ENCODE assay signal across 20 cellular contexts in genomic region chr6:310671-311070, GRCh38. TPM values are rescaled to one million over a fixed set of nuclear protein-coding genes. Genes with fewer than 3 reads are reported as not detected.
DNase-seq lines count a peak whose midpoint lies in the region; ATAC-seq and TF ChIP-seq lines count a peak whose summit lies in the region.
"Had no signal": no experiment of that assay in that cellular context is flagged by ENCODE, and none has a peak within 500 bp of the region (broad histone marks: within the 10 kb centered on the region; RNA-seq: fewer than 3 reads in every experiment).

No MANE protein-coding gene starts in this region.

- H3K27ac ChIP-seq in HEK293 (ENCODE audit: extremely low read depth, low read depth, low read length) = no peak overlapping the region
- H3K27ac ChIP-seq: C4-2B, GM23248 had no signal

- H3K4me3 Mint-ChIP-seq in CD14-positive monocyte (no peak overlapping the region), activated B cell treated with CpG ODN at 0.5 μM for 24 hours (no peak overlapping the region), T-helper 17 cell (no peak overlapping the region)
- H3K4me3 Mint-ChIP-seq in dendritic cell treated with granulocyte-macrophage colony-stimulating factor and Interleukin-4, amounts not matched to agents 40 ng/mL and 50 ng/mL, for 4 days = no peak overlapping the region
- H3K4me3 Mint-ChIP-seq: CD4-positive, alpha-beta T cell; CD8-positive, alpha-beta memory T cell had no signal

- peaks cover 3% of the 10 kb centered on the region for H3K4me1 ChIP-seq in HEK293 (ENCODE audit: control insufficient read depth, insufficient read depth, low read length)

- H3K4me3 ChIP-seq in HEK293 (ENCODE audit: low read depth, low read length) = no peak overlapping the region
- H3K4me3 ChIP-seq: BLaER1, GM23248 had no signal

- intact Hi-C loops in CD14-positive monocyte (cut with micrococcal nuclease) = no loop called here
- intact Hi-C loops in activated B cell treated with CpG ODN at 0.5 μM for 24 hours (cut with micrococcal nuclease) = no loop called here
- intact Hi-C loops in dendritic cell treated with granulocyte-macrophage colony-stimulating factor and Interleukin-4, amounts not matched to agents 40 ng/mL and 50 ng/mL, for 4 days (cut with micrococcal nuclease) = no loop called here

- CTCF ChIA-PET in HEK293 (lab: Yijun Ruan, JAX) (interaction anchor here (1.0 kb wide), 1 partner anchor 122 kb away, joined by 5 read pairs; no protein-coding TSS in a partner anchor), activated B cell treated with CpG ODN at 0.5 μM for 24 hours (lab: Charles Lee) (interaction anchor here (0.8 to 1.6 kb wide), 2 partner anchors 11 to 21 kb away, joined by 3 read pairs; no protein-coding TSS in a partner anchor)

- ATAC-seq in activated B cell treated with CpG ODN at 0.5 μM for 24 hours (ENCODE audit: low read depth) (no peak), HG02852 (IDR thresholded peaks at IDR 0.05; ENCODE audit: unreplicated experiment) (no peak), T-helper 17 cell (no peak)

- H3K27me3 Mint-ChIP-seq in CD14-positive monocyte (ENCODE audit: low read depth in 3 of 3) = peaks cover 0 to 2% (median 1%) of the 10 kb centered on the region in 3 donors
- H3K27me3 Mint-ChIP-seq in activated B cell treated with CpG ODN at 0.5 μM for 24 hours = no peaks in the 10 kb centered on the region
- no peaks in the 10 kb centered on the region for H3K27me3 Mint-ChIP-seq in dendritic cell treated with granulocyte-macrophage colony-stimulating factor and Interleukin-4, amounts not matched to agents 40 ng/mL and 50 ng/mL, for 4 days
- no peaks in the 10 kb centered on the region for H3K27me3 Mint-ChIP-seq in T-helper 17 cell
- H3K27me3 Mint-ChIP-seq: CD4-positive, alpha-beta T cell; CD8-positive, alpha-beta memory T cell had no signal

- no peaks in the 10 kb centered on the region for H3K36me3 ChIP-seq in HEK293 (ENCODE audit: control insufficient read depth in 2 of 2, insufficient read depth in 1 of 2, low read length in 2 of 2)

- TF ChIP-seq CTCF in CD14-positive monocyte (IDR thresholded peaks at IDR 0.05) = no peak
- TF ChIP-seq CTCF in HEK293 (tag by site-specific recombination; IDR thresholded peaks at IDR 0.05) = no peak
- TF ChIP-seq CTCF in activated B cell treated with CpG ODN at 0.5 μM for 24 hours (IDR thresholded peaks at IDR 0.05) = no peak

- H3K36me3 Mint-ChIP-seq in CD14-positive monocyte = peaks cover 25 to 29% of the 10 kb centered on the region in 2 donors
- peaks cover 55% of the 10 kb centered on the region for H3K36me3 Mint-ChIP-seq in activated B cell treated with CpG ODN at 0.5 μM for 24 hours (ENCODE audit: low read depth)
- peaks cover 37% of the 10 kb centered on the region for H3K36me3 Mint-ChIP-seq in dendritic cell treated with granulocyte-macrophage colony-stimulating factor and Interleukin-4, amounts not matched to agents 40 ng/mL and 50 ng/mL, for 4 days (ENCODE audit: low read depth)
- H3K36me3 Mint-ChIP-seq in T-helper 17 cell (ENCODE audit: low read depth) = no peaks in the 10 kb centered on the region

- peak overlapping the region; percentile 83 to 97 (median 92) for H3K27ac Mint-ChIP-seq in CD14-positive monocyte
- H3K27ac Mint-ChIP-seq in activated B cell treated with CpG ODN at 0.5 μM for 24 hours = peak overlapping the region; percentile 90
- H3K27ac Mint-ChIP-seq in dendritic cell treated with granulocyte-macrophage colony-stimulating factor and Interleukin-4, amounts not matched to agents 40 ng/mL and 50 ng/mL, for 4 days = peak overlapping the region; percentile 93
- H3K27ac Mint-ChIP-seq in T-helper 17 cell = no peak overlapping the region
- H3K27ac Mint-ChIP-seq: CD4-positive, alpha-beta T cell had no signal

- H3K9me3 Mint-ChIP-seq in CD14-positive monocyte (peaks cover 0 to 19% (median 0%) of the 10 kb centered on the region in 7 donors), activated B cell treated with CpG ODN at 0.5 μM for 24 hours (peaks cover 2% of the 10 kb centered on the region)
- H3K9me3 Mint-ChIP-seq in dendritic cell treated with granulocyte-macrophage colony-stimulating factor and Interleukin-4, amounts not matched to agents 40 ng/mL and 50 ng/mL, for 4 days = no peaks in the 10 kb centered on the region
- H3K9me3 Mint-ChIP-seq: CD4-positive, alpha-beta T cell had no signal

- H3K9me3 ChIP-seq in HEK293 (ENCODE audit: control insufficient read depth, insufficient read depth, low read depth, low read length) (no peaks in the 10 kb centered on the region), T-helper 17 cell (ENCODE audit: control insufficient read depth, low read length, poor library complexity, severe bottlenecking) (no peaks in the 10 kb centered on the region)
- H3K9me3 ChIP-seq: BLaER1 had no signal

- H3K4me1 Mint-ChIP-seq in CD14-positive monocyte = peaks cover 55% of the 10 kb centered on the region
- H3K4me1 Mint-ChIP-seq in activated B cell treated with CpG ODN at 0.5 μM for 24 hours = peaks cover 77% of the 10 kb centered on the region
- H3K4me1 Mint-ChIP-seq in dendritic cell treated with granulocyte-macrophage colony-stimulating factor and Interleukin-4, amounts not matched to agents 40 ng/mL and 50 ng/mL, for 4 days (ENCODE audit: low read depth) = peaks cover 72% of the 10 kb centered on the region
- peaks cover 10% of the 10 kb centered on the region for H3K4me1 Mint-ChIP-seq in T-helper 17 cell

- POLR2A ChIA-PET in HEK293 (lab: Yijun Ruan, JAX) = no interaction called here
- POLR2A ChIA-PET in activated B cell treated with CpG ODN at 0.5 μM for 24 hours (lab: Charles Lee) = interaction anchor here (1.7 kb wide), 1 partner anchor 17 kb away, joined by 4 read pairs; no protein-coding TSS in a partner anchor

- DNase-seq in CD14-positive monocyte (ENCODE audit: low spot score) = no peak
- no peak for DNase-seq in activated B cell treated with CpG ODN at 0.5 μM for 24 hours
- no peak for DNase-seq in COLO668 (lab: John Stamatoyannopoulos, UW; ENCODE audit: unreplicated experiment)
- no peak for DNase-seq in stimulated activated CD4-positive, alpha-beta T cell treated with anti-CD3 and anti-CD28 coated beads, Interleukin-2, amount 100 ng/mL, for 24 hours
- DNase-seq in T-helper 17 cell = no peak
- DNase-seq: Calu3; CD4-positive, alpha-beta T cell; CD8-positive, alpha-beta memory T cell; COR-L47; DMS53; DMS79 treated with DMSO at 0.1 percent for 48 hours; GF-D8; GM23248; H7; HCEC 1CT had no signal

TF ChIP-seq in HEK293, 187 proteins besides CTCF, POLR2A, EP300 and RAD21 (continues in another document):
- TF ChIP-seq TRIM28 (IDR thresholded peaks at IDR 0.05; ENCODE audit: borderline replicate concordance, low read length) (no peak), ZSCAN30 (tag by site-specific recombination; IDR thresholded peaks at IDR 0.05) (no peak), ZNF610 (tag by site-specific recombination; IDR thresholded peaks at IDR 0.05; ENCODE audit: borderline replicate concordance) (no peak), KLF7 (tag by site-specific recombination; IDR thresholded peaks at IDR 0.05; ENCODE audit: borderline replicate concordance) (no peak), ZSCAN23 (tag by site-specific recombination; IDR thresholded peaks at IDR 0.05) (peak; percentile 76; the same call in 1 of the 2 replicates), KLF10 (tag by site-specific recombination; IDR thresholded peaks at IDR 0.05) (no peak), ZNF560 (tag by site-specific recombination; IDR thresholded peaks at IDR 0.05; ENCODE audit: borderline replicate concordance) (no peak), FEZF1 (tag by site-specific recombination; IDR thresholded peaks at IDR 0.05) (0 out of 2 replicates have a peak, but pooled peaks have one; percentile 13), ZNF350 (tag by site-specific recombination; IDR thresholded peaks at IDR 0.05) (no peak), ZNF37A (tag by site-specific recombination; IDR thresholded peaks at IDR 0.05) (0 out of 2 replicates have a peak, but pooled peaks have one; percentile 8), ZNF391 (tag by site-specific recombination; IDR thresholded peaks at IDR 0.05; ENCODE audit: borderline replicate concordance, low read depth) (no peak), ZNF214 (tag by site-specific recombination; IDR thresholded peaks at IDR 0.05; ENCODE audit: borderline replicate concordance) (no peak), ZNF488 (tag by site-specific recombination; IDR thresholded peaks at IDR 0.05) (no peak), ZNF175 (tag by site-specific recombination; IDR thresholded peaks at IDR 0.05) (no peak), ZNF398 (tag by site-specific recombination; IDR thresholded peaks at IDR 0.05) (no peak), ZNF629 (tag by site-specific recombination; IDR thresholded peaks at IDR 0.05) (0 out of 2 replicates have a peak, but pooled peaks have one; percentile 32), ZBTB21 (tag by site-specific recombination; IDR thresholded peaks at IDR 0.05) (no peak), ZNF48 (tag by site-specific recombination; IDR thresholded peaks at IDR 0.05) (no peak)

RNA-seq across cellular contexts. Expression of gene DUSP22, which starts 18.4 kb away (rescaled TPM):
- polyA plus RNA-seq in CD14-positive monocyte = 100 to 1,000 TPM; 107 to 117 TPM
- total RNA-seq in activated B cell treated with CpG ODN at 0.5 μM for 24 hours (137 and 153 TPM in 2 replicates), T-helper 17 cell (10 to 100 TPM; 26.9 to 38.1 TPM)
